ENCODE assay signal across 22 cellular contexts in genomic region chr2:38159621-38160020, GRCh38.
DNase-seq lines count a peak whose midpoint lies in the region; ATAC-seq and TF ChIP-seq lines count a peak whose summit lies in the region.
"Had no signal": no experiment of that assay in that cellular context is flagged by ENCODE, and none has a peak within 500 bp of the region (broad histone marks: within the 10 kb centered on the region; RNA-seq: fewer than 3 reads in every experiment).

No MANE protein-coding gene starts in this region.

- H2BK12ac ChIP-seq in mesenchymal stem cell (ENCODE audit: low read length in 2 of 2) = no peak overlapping the region

- H3K27me3 ChIP-seq in mesenchymal stem cell (ENCODE audit: control insufficient read depth in 1 of 2, insufficient read depth in 1 of 2, low read length in 2 of 2) (no peaks in the 10 kb centered on the region), tibial artery (no peaks in the 10 kb centered on the region)
- H3K27me3 ChIP-seq: SJSA1 had no signal

- no peak overlapping the region for H3K14ac ChIP-seq in mesenchymal stem cell (ENCODE audit: low read length in 2 of 2)

- peaks cover 14% of the 10 kb centered on the region for H3K4me1 ChIP-seq in mesenchymal stem cell (ENCODE audit: control insufficient read depth, insufficient read depth, low read depth, low read length)
- H3K4me1 ChIP-seq in tibial artery = peaks cover 0 to 32% (median 17%) of the 10 kb centered on the region in 4 donors
- H3K4me1 ChIP-seq: psoas muscle had no signal

- H2AFZ ChIP-seq in mesenchymal stem cell (ENCODE audit: low read depth, low read length) = no peak overlapping the region

- no peak overlapping the region for H2BK15ac ChIP-seq in mesenchymal stem cell (ENCODE audit: low read depth, poor library complexity, severe bottlenecking)

- H3K79me1 ChIP-seq in mesenchymal stem cell (replicated peaks; ENCODE audit: low read length, poor library complexity, severe bottlenecking) = no peaks in the 10 kb centered on the region

- intact Hi-C loops in Right ventricle myocardium superior (cut with DNase I) = no loop called here
- intact Hi-C loops in tibial artery (cut with DNase I; ENCODE audit: low total_unique reads) = no loop called here

- H3K18ac ChIP-seq in mesenchymal stem cell (ENCODE audit: low read depth in 1 of 2, low read length in 2 of 2) = no peak overlapping the region

- H3K36me3 Mint-ChIP-seq in activated T-cell treated with anti-CD3 and anti-CD28 coated beads, Interleukin-2, amount 50 U/mL, for 24 hours (ENCODE audit: low read depth) = no peaks in the 10 kb centered on the region
- H3K36me3 Mint-ChIP-seq: stimulated activated effector memory CD8-positive, alpha-beta T cell treated with anti-CD3 and anti-CD28 coated beads, Interleukin-12 subunit alpha, Interleukin-12 subunit beta, amount 100 ng/mL, for 72 hours had no signal

- H3K4ac ChIP-seq in mesenchymal stem cell (ENCODE audit: low read depth in 1 of 2, low read length in 2 of 2) = no peak overlapping the region

- H3K9me3 ChIP-seq in mesenchymal stem cell (ENCODE audit: control insufficient read depth, low read length) (no peaks in the 10 kb centered on the region), tibial artery (no peaks in the 10 kb centered on the region)
- H3K9me3 ChIP-seq: psoas muscle, SJSA1 had no signal

- no peak overlapping the region for H3K23ac ChIP-seq in mesenchymal stem cell (ENCODE audit: low read length in 2 of 2)

- DNase-seq in LNCaP clone FGC (ENCODE audit: low read depth) = peak; percentile 89
- DNase-seq in Right ventricle myocardium superior = no peak
- no peak for DNase-seq in mesenchymal stem cell
- no peak for DNase-seq in tibial artery
- no peak for DNase-seq in activated T-cell treated with anti-CD3 and anti-CD28 coated beads, Interleukin-2, amount 50 U/mL, for 24 hours
- no peak for DNase-seq in NCI-H1105 treated with DMSO at 0.1 percent for 48 hours (lab: John Stamatoyannopoulos, UW)
- no peak for DNase-seq in stimulated activated CD4-positive, alpha-beta T cell treated with anti-CD3 and anti-CD28 coated beads, Interleukin-15, amount 100 ng/mL, for 24 hours
- DNase-seq: activated naive CD8-positive, alpha-beta T cell treated with anti-CD3 and anti-CD28 coated beads, Interleukin-2, amount 50 U/mL, for 24 hours; glutamatergic neuron; HCEC 1CT; KG1; NCI-H1092 treated with DMSO at 0.1 percent for 48 hours; NCI-H69; OCI-M1; psoas muscle had no signal

- H3K9ac ChIP-seq in mesenchymal stem cell (ENCODE audit: low read length) = peak overlapping the region; percentile 7

- peak overlapping the region; percentile 76 for H2AK5ac ChIP-seq in mesenchymal stem cell (ENCODE audit: low read length, severe bottlenecking)

- no peak overlapping the region for H3K4me2 ChIP-seq in mesenchymal stem cell (ENCODE audit: low read length, poor library complexity, severe bottlenecking)

- H3K4me1 Mint-ChIP-seq in activated T-cell treated with anti-CD3 and anti-CD28 coated beads, Interleukin-2, amount 50 U/mL, for 24 hours (ENCODE audit: low read depth) = no peaks in the 10 kb centered on the region
- H3K4me1 Mint-ChIP-seq: activated naive CD8-positive, alpha-beta T cell treated with anti-CD3 and anti-CD28 coated beads, Interleukin-2, amount 50 U/mL, for 24 hours; activated T-helper 17 cell treated with anti-CD3 and anti-CD28 coated beads, Interleukin-2, amount 50 U/mL, for 72 hours; stimulated activated effector memory CD8-positive, alpha-beta T cell treated with anti-CD3 and anti-CD28 coated beads, Interleukin-12 subunit alpha, Interleukin-12 subunit beta, amount 100 ng/mL, for 72 hours had no signal

- H3K4me3 ChIP-seq in LNCaP clone FGC (ENCODE audit: low read depth, low read length) (no peak overlapping the region), mesenchymal stem cell (ENCODE audit: insufficient read depth in 1 of 2, low read depth in 1 of 2, low read length in 2 of 2) (no peak overlapping the region), tibial artery (no peak overlapping the region)
- H3K4me3 ChIP-seq: psoas muscle, SJSA1 had no signal

- H3K27ac Mint-ChIP-seq in activated T-cell treated with anti-CD3 and anti-CD28 coated beads, Interleukin-2, amount 50 U/mL, for 24 hours = no peak overlapping the region
- H3K27ac Mint-ChIP-seq: activated naive CD8-positive, alpha-beta T cell treated with anti-CD3 and anti-CD28 coated beads, Interleukin-2, amount 50 U/mL, for 24 hours; activated T-helper 17 cell treated with anti-CD3 and anti-CD28 coated beads, Interleukin-2, amount 50 U/mL, for 72 hours; stimulated activated effector memory CD8-positive, alpha-beta T cell treated with anti-CD3 and anti-CD28 coated beads, Interleukin-12 subunit alpha, Interleukin-12 subunit beta, amount 100 ng/mL, for 72 hours; T-helper 2 cell treated with Interferon-gamma antibody and Interleukin-4, amounts not matched to agents 5 μg/mL and 100 μg/mL, for 36 hours had no signal

- H3K27me3 Mint-ChIP-seq in activated T-cell treated with anti-CD3 and anti-CD28 coated beads, Interleukin-2, amount 50 U/mL, for 24 hours = peaks cover 54% of the 10 kb centered on the region

- no peak overlapping the region for H4K8ac ChIP-seq in mesenchymal stem cell (ENCODE audit: low read length)

- H3K36me3 ChIP-seq in mesenchymal stem cell (ENCODE audit: control insufficient read depth in 1 of 2, insufficient read depth in 2 of 2, low read depth in 1 of 2, low read length in 2 of 2) (no peaks in the 10 kb centered on the region), tibial artery (no peaks in the 10 kb centered on the region)
- H3K36me3 ChIP-seq: SJSA1 had no signal

- ATAC-seq in Right ventricle myocardium superior (ENCODE audit: poor library complexity) (peak; percentile 85), GM18858 (IDR thresholded peaks at IDR 0.05; ENCODE audit: unreplicated experiment) (no peak)
- ATAC-seq: activated naive CD8-positive, alpha-beta T cell treated with anti-CD3 and anti-CD28 coated beads, Interleukin-2, amount 50 U/mL, for 24 hours; activated T-helper 17 cell treated with anti-CD3 and anti-CD28 coated beads, Interleukin-2, amount 50 U/mL, for 72 hours; esophagus mucosa; stimulated activated effector memory CD8-positive, alpha-beta T cell treated with anti-CD3 and anti-CD28 coated beads, Interleukin-12 subunit alpha, Interleukin-12 subunit beta, amount 100 ng/mL, for 72 hours had no signal

- TF ChIP-seq CTCF in LNCaP clone FGC (IDR thresholded peaks at IDR 0.05; ENCODE audit: control insufficient read depth, extremely low read depth, insufficient read depth) (no peak), tibial artery (IDR thresholded peaks at IDR 0.05) (no peak)

- H3K27ac ChIP-seq in mesenchymal stem cell (ENCODE audit: low read length, poor library complexity, severe bottlenecking) (peak overlapping the region; percentile 88), tibial artery (peak overlapping the region; percentile 46 to 58)
- H3K27ac ChIP-seq: psoas muscle, SJSA1 had no signal

- WGBS in mesenchymal stem cell = 88% methylated on average over 5 of the region's 5 CpGs

- H2BK5ac ChIP-seq in mesenchymal stem cell (ENCODE audit: low read depth, low read length, poor library complexity, severe bottlenecking) = no peak overlapping the region

- H3K4me3 Mint-ChIP-seq in activated T-cell treated with anti-CD3 and anti-CD28 coated beads, Interleukin-2, amount 50 U/mL, for 24 hours = no peak overlapping the region
- H3K4me3 Mint-ChIP-seq: activated naive CD8-positive, alpha-beta T cell treated with anti-CD3 and anti-CD28 coated beads, Interleukin-2, amount 50 U/mL, for 24 hours; activated T-helper 17 cell treated with anti-CD3 and anti-CD28 coated beads, Interleukin-2, amount 50 U/mL, for 72 hours; neural crest cell; stimulated activated effector memory CD8-positive, alpha-beta T cell treated with anti-CD3 and anti-CD28 coated beads, Interleukin-12 subunit alpha, Interleukin-12 subunit beta, amount 100 ng/mL, for 72 hours; T-helper 2 cell treated with Interferon-gamma antibody and Interleukin-4, amounts not matched to agents 5 μg/mL and 100 μg/mL, for 36 hours had no signal

- H2BK120ac ChIP-seq in mesenchymal stem cell (ENCODE audit: low read depth, low read length) = no peak overlapping the region

- H4K91ac ChIP-seq in mesenchymal stem cell (ENCODE audit: low read length) = no peak overlapping the region

- H3K9me3 Mint-ChIP-seq in activated T-cell treated with anti-CD3 and anti-CD28 coated beads, Interleukin-2, amount 50 U/mL, for 24 hours = no peaks in the 10 kb centered on the region
- H3K9me3 Mint-ChIP-seq: activated naive CD8-positive, alpha-beta T cell treated with anti-CD3 and anti-CD28 coated beads, Interleukin-2, amount 50 U/mL, for 24 hours; activated T-helper 17 cell treated with anti-CD3 and anti-CD28 coated beads, Interleukin-2, amount 50 U/mL, for 72 hours; neural crest cell; stimulated activated effector memory CD8-positive, alpha-beta T cell treated with anti-CD3 and anti-CD28 coated beads, Interleukin-12 subunit alpha, Interleukin-12 subunit beta, amount 100 ng/mL, for 72 hours; T-helper 2 cell treated with Interferon-gamma antibody and Interleukin-4, amounts not matched to agents 5 μg/mL and 100 μg/mL, for 36 hours had no signal
